14 cellular contexts compared by ENCODE assay signal in genomic region chr19:31096047-31096446, GRCh38.
A peak's percentile ranks its signal among the peaks of the same experiment; 100 is the strongest.
DNase-seq lines count a peak whose midpoint lies in the region; ATAC-seq, FAIRE-seq and TF ChIP-seq lines count a peak whose summit lies in the region.
"Had no signal": no experiment of that assay in that cellular context is flagged by ENCODE, and none has a peak within 500 bp of the region (broad histone marks: within the 10 kb centered on the region; RNA-seq: fewer than 3 reads in every experiment).

No MANE protein-coding gene starts in this region.

- no peak overlapping the region for H2BK20ac ChIP-seq in H1 (ENCODE audit: low read length)

- no peaks in the 10 kb centered on the region for H3K9me2 ChIP-seq in SK-N-SH

- H3K18ac ChIP-seq in H1 (ENCODE audit: extremely low read depth, low read length): no peak overlapping the region

- CTCF ChIA-PET in SK-N-SH (lab: Yijun Ruan, JAX) (interaction anchor here (0.6 kb wide), 1 partner anchor 410 kb away, joined by 3 read pairs; no protein-coding TSS in a partner anchor), H1 (lab: Charles Lee; ENCODE audit: partially characterized antibody) (interaction anchor here (1.1 to 1.5 kb wide), 2 partner anchors 13 to 42 kb away, joined by 3 to 10 read pairs; no protein-coding TSS in a partner anchor)

- no peak overlapping the region for H3K14ac ChIP-seq in H1 (ENCODE audit: insufficient read length)

- TF ChIP-seq RAD21 in SK-N-SH (IDR thresholded peaks at IDR 0.05; ENCODE audit: low read length): no peak
- TF ChIP-seq RAD21 in H1 (IDR thresholded peaks at IDR 0.05 in 1 of 2, conservative IDR thresholded peaks at IDR 0.05 in 1 of 2; ENCODE audit: low read depth in 2 of 2, low read length in 2 of 2): no peak

- peaks cover 5% of the 10 kb centered on the region for H3K23me2 ChIP-seq in H1 (ENCODE audit: low read depth, low read length)

- ATAC-seq in SK-N-SH treated with all-trans-retinoic acid at 6 μM for 48 hours: no peak
- peak; percentile 17 for ATAC-seq in sciatic nerve
- ATAC-seq in HG03565 (IDR thresholded peaks at IDR 0.05; ENCODE audit: unreplicated experiment): no peak

- no peaks in the 10 kb centered on the region for H3K27me3 ChIP-seq in SK-N-SH (ENCODE audit: insufficient read depth)
- no peaks in the 10 kb centered on the region for H3K27me3 ChIP-seq in H1 (replicated peaks in 1 of 4; ENCODE audit: control insufficient read depth in 3 of 4, extremely low read depth in 1 of 4, insufficient read depth in 3 of 4, low read length in 3 of 4)
- H3K27me3 ChIP-seq: BLaER1 treated with 17β-estradiol and CSF1 and Interleukin-3, amounts not matched to agents 10 nM and 100 nM had no signal

- no peaks in the 10 kb centered on the region for H3K36me3 ChIP-seq in SK-N-SH (replicated peaks in 1 of 2; ENCODE audit: control insufficient read depth in 1 of 2, insufficient read depth in 2 of 2, low read length in 1 of 2)
- H3K36me3 ChIP-seq in H1 (ENCODE audit: control insufficient read depth in 2 of 4, insufficient read depth in 4 of 4, low read length in 3 of 4): no peaks in the 10 kb centered on the region
- H3K36me3 ChIP-seq: BLaER1 treated with 17β-estradiol and CSF1 and Interleukin-3, amounts not matched to agents 10 nM and 100 nM; HAP-1 had no signal

- no peak overlapping the region for H2AFZ ChIP-seq in SK-N-SH (ENCODE audit: low read depth)
- peak overlapping the region; percentile 94; the same call in 1 of the 2 replicates for H2AFZ ChIP-seq in H1 (ENCODE audit: low read length)
- H2AFZ ChIP-seq: PC-9 had no signal

- H2BK5ac ChIP-seq in H1 (ENCODE audit: low read depth, low read length): no peak overlapping the region

- H3K9ac ChIP-seq in SK-N-SH (no peak overlapping the region), H1 (replicated peaks in 1 of 4; ENCODE audit: extremely low read depth in 1 of 4, low read depth in 3 of 4, low read length in 3 of 4) (no peak overlapping the region)
- H3K9ac ChIP-seq: BLaER1 treated with 17β-estradiol and CSF1 and Interleukin-3, amounts not matched to agents 10 nM and 100 nM had no signal

- 82% methylated on average over 16 of the region's 16 CpGs for WGBS in SK-N-SH (ENCODE audit: low lambda C conversion rate)
- 90% methylated on average over 16 of the region's 16 CpGs; no CpG with 5 or more reads in 1 of the 2 experiments for WGBS in H1 (ENCODE audit: extremely low coverage in 1 of 2, insufficient coverage in 1 of 2, insufficient read length in 1 of 2, insufficient replicate concordance in 2 of 2, low coverage in 1 of 2, low lambda C conversion rate in 2 of 2, missing lambda C conversion rate in 1 of 2), 2 experiments

- no peaks in the 10 kb centered on the region for H3K79me2 ChIP-seq in SK-N-SH (ENCODE audit: insufficient read depth)
- no peaks in the 10 kb centered on the region; a peak in 1 of 4 replicates for H3K79me2 ChIP-seq in H1 (ENCODE audit: control insufficient read depth in 1 of 2, insufficient read depth in 2 of 2, low read length in 2 of 2)

- no peak for TF ChIP-seq CTCF in SK-N-SH (IDR thresholded peaks at IDR 0.05)
- no peak for TF ChIP-seq CTCF in H1 (IDR thresholded peaks at IDR 0.05; ENCODE audit: control extremely low read depth in 1 of 3, insufficient read depth in 1 of 3, low read depth in 1 of 3, low read length in 3 of 3)
- TF ChIP-seq CTCF in foreskin fibroblast (IDR thresholded peaks at IDR 0.05; ENCODE audit: low read depth, low read length): no peak

- no peaks in the 10 kb centered on the region for H3F3A ChIP-seq in SK-N-SH (replicated peaks; ENCODE audit: insufficient read depth)

- peak overlapping the region; percentile 82; the same call in 1 of the 2 replicates for H4K8ac ChIP-seq in H1 (ENCODE audit: extremely low read depth, insufficient read depth, low read length)

- H4K20me1 ChIP-seq in SK-N-SH (ENCODE audit: insufficient read depth): no peaks in the 10 kb centered on the region
- no peaks in the 10 kb centered on the region for H4K20me1 ChIP-seq in H1 (replicated peaks in 1 of 2; ENCODE audit: control insufficient read depth in 1 of 2, insufficient read depth in 2 of 2, low read length in 2 of 2)
- H4K20me1 ChIP-seq: BLaER1 treated with 17β-estradiol and CSF1 and Interleukin-3, amounts not matched to agents 10 nM and 100 nM had no signal

- no peak overlapping the region for H2AK5ac ChIP-seq in H1 (ENCODE audit: low read depth, low read length)

- TF ChIP-seq EP300 in SK-N-SH (IDR thresholded peaks at IDR 0.05; ENCODE audit: borderline replicate concordance in 1 of 2, low read depth in 1 of 2, low read length in 1 of 2): no peak
- no peak for TF ChIP-seq EP300 in H1 (IDR thresholded peaks at IDR 0.05; ENCODE audit: borderline replicate concordance in 1 of 2, low read depth in 2 of 2, low read length in 2 of 2)

- H3K27ac ChIP-seq in SK-N-SH (ENCODE audit: low read depth in 2 of 2, low read length in 1 of 2) (no peak overlapping the region), H1 (ENCODE audit: low read depth, low read length) (no peak overlapping the region)
- H3K27ac ChIP-seq: BLaER1 treated with 17β-estradiol and CSF1 and Interleukin-3, amounts not matched to agents 10 nM and 100 nM; PC-9 had no signal

- H2BK120ac ChIP-seq in H1 (replicated peaks; ENCODE audit: low read depth, low read length): no peak overlapping the region

- H3K9me3 ChIP-seq in SK-N-SH (no peaks in the 10 kb centered on the region), H1 (ENCODE audit: insufficient read depth in 2 of 2, low read depth in 1 of 2, low read length in 1 of 2) (no peaks in the 10 kb centered on the region)
- H3K9me3 ChIP-seq: BLaER1 treated with 17β-estradiol and CSF1 and Interleukin-3, amounts not matched to agents 10 nM and 100 nM; HAP-1 had no signal

- no peak overlapping the region for H3K4ac ChIP-seq in H1 (replicated peaks; ENCODE audit: insufficient read length, low read depth, low read length)

- peak; percentile 24 for DNase-seq in SK-N-SH
- peak in 1 of 2 experiments; percentile 52 for DNase-seq in H1 (ENCODE audit: low read depth in 1 of 2, low spot score in 2 of 2)
- peak; percentile 40 for DNase-seq in left kidney (ENCODE audit: low read depth, low spot score)
- DNase-seq in sciatic nerve (ENCODE audit: low spot score): no peak
- no peak for DNase-seq in HPDE6-E6E7 (ENCODE audit: extremely low spot score)
- DNase-seq in foreskin fibroblast: no peak
- DNase-seq: NCI-H146, NCI-H2107, NCI-H69, PC-9 had no signal

- H4K5ac ChIP-seq in H1 (ENCODE audit: insufficient read length, low read depth, low read length): no peak overlapping the region

- POLR2A ChIA-PET in SK-N-SH (lab: Yijun Ruan, JAX): no interaction called here
- POLR2A ChIA-PET in H1 (lab: Charles Lee; ENCODE audit: partially characterized antibody): no interaction called here

- no peak overlapping the region for H3K23ac ChIP-seq in H1 (ENCODE audit: insufficient read length)

- no peak for TF ChIP-seq POLR2A in H1 (IDR thresholded peaks at IDR 0.05; ENCODE audit: control extremely low read depth in 1 of 2, low read depth in 2 of 2, low read length in 2 of 2)

- H3K4me1 ChIP-seq in SK-N-SH (ENCODE audit: control insufficient read depth in 1 of 2, insufficient read depth in 2 of 2, low read depth in 1 of 2, low read length in 1 of 2): peaks cover under 1 to 9% of the 10 kb centered on the region in 2 experiments; a peak in 2 of 4 replicates
- peaks cover 0 to 2% (median 0%) of the 10 kb centered on the region in 4 experiments; a peak in 1 of 7 replicates for H3K4me1 ChIP-seq in H1 (replicated peaks in 1 of 4; ENCODE audit: control insufficient read depth in 3 of 4, insufficient read depth in 4 of 4, low read length in 3 of 4)
- H3K4me1 ChIP-seq: HAP-1 had no signal

- H3K79me1 ChIP-seq in H1 (ENCODE audit: low read depth, low read length): no peaks in the 10 kb centered on the region

- H3K4me3 ChIP-seq in SK-N-SH (ENCODE audit: low read depth in 2 of 2, low read length in 1 of 2) (no peak overlapping the region), H1 (ENCODE audit: extremely low read depth in 1 of 4, insufficient read depth in 2 of 4, low read depth in 3 of 4, low read length in 4 of 4) (no peak overlapping the region), foreskin fibroblast (ENCODE audit: low read depth in 1 of 2, low read length in 2 of 2) (no peak overlapping the region)
- H3K4me3 ChIP-seq: BLaER1 treated with 17β-estradiol and CSF1 and Interleukin-3, amounts not matched to agents 10 nM and 100 nM; HAP-1; PC-9 had no signal

- no peak overlapping the region for H2BK15ac ChIP-seq in H1 (ENCODE audit: low read length)

- H4K91ac ChIP-seq in H1 (replicated peaks; ENCODE audit: insufficient read length, low read length): no peak overlapping the region

- no peak for FAIRE-seq in H1 (lab: Jason Lieb, UNC)

- no peak overlapping the region for H2BK12ac ChIP-seq in H1 (ENCODE audit: low read depth, low read length)

- H3K4me2 ChIP-seq in SK-N-SH (no peak overlapping the region), H1 (ENCODE audit: insufficient read depth in 1 of 2, low read depth in 2 of 2, low read length in 2 of 2) (no peak overlapping the region)
- H3K4me2 ChIP-seq: BLaER1 treated with 17β-estradiol and CSF1 and Interleukin-3, amounts not matched to agents 10 nM and 100 nM; PC-9 had no signal

- H3K56ac ChIP-seq in H1 (replicated peaks; ENCODE audit: insufficient read length, low read depth, low read length): no peak overlapping the region

- intact Hi-C loops in sciatic nerve (cut with DNase I): no loop called here

TF ChIP-seq in SK-N-SH, 30 proteins besides CTCF, POLR2A, EP300 and RAD21 (continues in another document):
- TF ChIP-seq NFIC (IDR thresholded peaks at IDR 0.05; ENCODE audit: borderline replicate concordance): no peak
- no peak for TF ChIP-seq YY1 (IDR thresholded peaks at IDR 0.05; ENCODE audit: low read depth)
- no peak for TF ChIP-seq TCF12 (IDR thresholded peaks at IDR 0.05)

TF ChIP-seq in SK-N-SH treated with all-trans-retinoic acid at 6 μM for 48 hours, 23 proteins besides CTCF, POLR2A, EP300 and RAD21 (continues in another document):
- TF ChIP-seq ZC3H10 (CRISPR knock-in tag; IDR thresholded peaks at IDR 0.05) (no peak), ZNF565 (CRISPR knock-in tag; conservative IDR thresholded peaks at IDR 0.05; ENCODE audit: low read depth) (no peak), BACH2 (CRISPR knock-in tag; IDR thresholded peaks at IDR 0.05; ENCODE audit: borderline replicate concordance) (no peak)

TF ChIP-seq in H1, 55 proteins besides CTCF, POLR2A, EP300 and RAD21 (continues in another document):
- TF ChIP-seq USF2 (IDR thresholded peaks at IDR 0.05; ENCODE audit: low read length) (no peak), YY1 (IDR thresholded peaks at IDR 0.05; ENCODE audit: low read depth, low read length) (peak; percentile 88), SIRT6 (IDR thresholded peaks at IDR 0.05; ENCODE audit: low read length) (no peak), HDAC2 (IDR thresholded peaks at IDR 0.05; ENCODE audit: borderline replicate concordance in 1 of 2, low read depth in 2 of 2, low read length in 2 of 2) (no peak), RFX5 (IDR thresholded peaks at IDR 0.05; ENCODE audit: borderline replicate concordance, low read depth, low read length) (no peak)

Comparison
In these comparisons a context has a peak if more than half of its experiments do, and no peak if none do; other contexts are left out.
1. DNase-seq: peak in SK-N-SH (single experiment) and left kidney (single experiment); none in sciatic nerve (single experiment), HPDE6-E6E7 (single experiment) and foreskin fibroblast (0 of 2).
2. Of the 17 proteins assayed by ChIP-seq in both H1 and SK-N-SH: peak only in H1: YY1; only in SK-N-SH: none; in both: none; in neither: 16.